ENCODE assay signal across 8 cellular contexts in genomic region chr1:2585318-2586092, GRCh38. TPM values are rescaled to one million over a fixed set of nuclear protein-coding genes. Genes with fewer than 3 reads are reported as not detected.
DNase-seq lines count a peak whose midpoint lies in the region; ATAC-seq and TF ChIP-seq lines count a peak whose summit lies in the region.

No MANE protein-coding gene starts in this region.

- H3K9me3 ChIP-seq in BLaER1 (no peaks in the 10 kb centered on the region), HUES48 (ENCODE audit: control insufficient read depth, insufficient read depth, low read length) (no peaks in the 10 kb centered on the region), right cardiac atrium (ENCODE audit: control insufficient read depth, low read length) (no peaks in the 10 kb centered on the region)

- peak overlapping the region; percentile 88 for H3K9ac ChIP-seq in BLaER1
- peak overlapping the region; percentile 79 for H3K9ac ChIP-seq in HUES48 (ENCODE audit: low read depth, low read length)

- peaks cover 20% of the 10 kb centered on the region for H4K20me1 ChIP-seq in BLaER1

- H3K27me3 Mint-ChIP-seq in T-helper 1 cell treated with Interleukin-12 subunit alpha and Interleukin-12 subunit beta and Interleukin-4 antibody, amounts not matched to agents 30 μg/mL and 1 μg/mL, for 36 hours (ENCODE audit: low read depth) = no peaks in the 10 kb centered on the region

- H3K27ac ChIP-seq in BLaER1 (peak overlapping the region; percentile 98), HUES48 (ENCODE audit: low read depth, low read length) (peak overlapping the region; percentile 88), right cardiac atrium (ENCODE audit: low read length) (peak overlapping the region; percentile 95)

- intact Hi-C loops in right cardiac atrium (cut with DNase I) = no loop called here

- ATAC-seq in right cardiac atrium = peak; percentile 37 to 39

- DNase-seq in amygdala (lab: John Stamatoyannopoulos, UW) = peak in 32 of 56 donors; percentile 8 to 68 (median 40)
- peak; percentile 66 to 90 (median 86) for DNase-seq in right cardiac atrium
- peak; percentile 81 for DNase-seq in retina
- DNase-seq in NCI-H187 (lab: John Stamatoyannopoulos, UW) = no peak

- peaks cover 3% of the 10 kb centered on the region; the same call in 1 of the 2 replicates for H3K27me3 ChIP-seq in BLaER1
- H3K27me3 ChIP-seq in HUES48 (ENCODE audit: control insufficient read depth, insufficient read depth, low read length) = no peaks in the 10 kb centered on the region
- H3K27me3 ChIP-seq in right cardiac atrium (ENCODE audit: control insufficient read depth, insufficient read depth) = no peaks in the 10 kb centered on the region

- H3K4me2 ChIP-seq in BLaER1 = peak overlapping the region; percentile 98

- peak overlapping the region; percentile 87 for H3K4me3 Mint-ChIP-seq in T-helper 1 cell treated with Interleukin-12 subunit alpha and Interleukin-12 subunit beta and Interleukin-4 antibody, amounts not matched to agents 30 μg/mL and 1 μg/mL, for 36 hours

- peaks cover 9% of the 10 kb centered on the region for H3K36me3 ChIP-seq in BLaER1
- H3K36me3 ChIP-seq in HUES48 (ENCODE audit: control insufficient read depth, insufficient read depth, low read length) = peaks cover 10% of the 10 kb centered on the region

- H3K4me1 ChIP-seq in BLaER1 = peaks cover 77% of the 10 kb centered on the region
- H3K4me1 ChIP-seq in HUES48 (ENCODE audit: control insufficient read depth, insufficient read depth, low read length) = 0 out of 2 replicates have a peak, but pooled peaks cover 13% of the 10 kb centered on the region
- H3K4me1 ChIP-seq in right cardiac atrium (ENCODE audit: control insufficient read depth, insufficient read depth, low read length) = peaks cover 3% of the 10 kb centered on the region

- under 1% methylated on average over 28 of the region's 28 CpGs for WGBS in right cardiac atrium

- peaks cover 31% of the 10 kb centered on the region for H3K4me1 Mint-ChIP-seq in T-helper 1 cell treated with Interleukin-12 subunit alpha and Interleukin-12 subunit beta and Interleukin-4 antibody, amounts not matched to agents 30 μg/mL and 1 μg/mL, for 36 hours (ENCODE audit: low read depth)

- TF ChIP-seq POLR2A in GM19099 (IDR thresholded peaks at IDR 0.05; ENCODE audit: extremely low read depth, insufficient read length, low read depth) = peak; percentile 75

- H3K27ac Mint-ChIP-seq in T-helper 1 cell treated with Interleukin-12 subunit alpha and Interleukin-12 subunit beta and Interleukin-4 antibody, amounts not matched to agents 30 μg/mL and 1 μg/mL, for 36 hours = peak overlapping the region; percentile 95

- H3K9me3 Mint-ChIP-seq in T-helper 1 cell treated with Interleukin-12 subunit alpha and Interleukin-12 subunit beta and Interleukin-4 antibody, amounts not matched to agents 30 μg/mL and 1 μg/mL, for 36 hours = no peaks in the 10 kb centered on the region

- H3K36me3 Mint-ChIP-seq in T-helper 1 cell treated with Interleukin-12 subunit alpha and Interleukin-12 subunit beta and Interleukin-4 antibody, amounts not matched to agents 30 μg/mL and 1 μg/mL, for 36 hours (ENCODE audit: low read depth) = peaks cover 11% of the 10 kb centered on the region

- peak overlapping the region; percentile 77 for H3K4me3 ChIP-seq in BLaER1
- H3K4me3 ChIP-seq in HUES48 (ENCODE audit: low read depth, low read length) = peak overlapping the region; percentile 88
- peak overlapping the region; percentile 87 for H3K4me3 ChIP-seq in right cardiac atrium (ENCODE audit: low read length)

RNA-seq across cellular contexts. Expression of gene PRXL2B, which starts 1.1 kb away (rescaled TPM):
- 10 to 100 TPM in 2 of 4 donors, 1 to 10 TPM in 2; 8.0 to 11.8 (median 10.4) TPM for total RNA-seq in right cardiac atrium
- 9.3 TPM for polyA plus RNA-seq in right cardiac atrium

RNA-seq across cellular contexts. Expression of gene TNFRSF14, which starts 29.3 kb away (rescaled TPM):
- total RNA-seq in right cardiac atrium = 10 to 100 TPM; 17.6 to 25.5 (median 21.8) TPM
- polyA plus RNA-seq in right cardiac atrium = 27.6 TPM

RNA-seq across cellular contexts. Expression of gene MMEL1, which starts 47.3 kb away (rescaled TPM):
- 1 to 10 TPM in 1 of 4 donors, under 1 TPM in 3; 0.32 to 1.5 (median 0.83) TPM for total RNA-seq in right cardiac atrium
- 1.7 TPM for polyA plus RNA-seq in right cardiac atrium

RNA-seq across cellular contexts. Expression of gene HES5, which starts 55.4 kb away (rescaled TPM):
- 1 to 10 TPM in 2 of 4 donors, under 1 TPM in 2; 0.61 to 1.8 (median 1.2) TPM for total RNA-seq in right cardiac atrium
- 0.52 TPM for polyA plus RNA-seq in right cardiac atrium

RNA-seq across cellular contexts. Expression of gene PANK4, which starts 59.1 kb away (rescaled TPM):
- 10 to 100 TPM; 35.2 to 51.3 (median 45.1) TPM for total RNA-seq in right cardiac atrium
- polyA plus RNA-seq in right cardiac atrium = 38.7 TPM

Comparison
In these comparisons a context has a peak if more than half of its experiments do, and no peak if none do; other contexts are left out.
1. DNase-seq: peak in amygdala (32 of 56), right cardiac atrium (3 of 3) and retina (single experiment); none in NCI-H187 (0 of 2).
2. Peak in every context shown above with its lines, with median percentiles within 50 percentile points of each other: H3K27ac ChIP-seq and H3K4me3 ChIP-seq.